37 cellular contexts compared by ENCODE assay signal in genomic region chr7:33400214-33400538, GRCh38.
"Had no signal": no experiment of that assay in that cellular context is flagged by ENCODE, and none has a peak within 500 bp of the region (broad histone marks: within the 10 kb centered on the region; RNA-seq: fewer than 3 reads in every experiment).

No MANE protein-coding gene starts in this region.

- FAIRE-seq: colon had no signal

- H3K9me3 ChIP-seq: Peyer's patch, SJSA1 had no signal

- ATAC-seq: activated CD8-positive, alpha-beta T cell treated with anti-CD3 and anti-CD28 coated beads for 36 hours; activated T-cell treated with anti-CD3 and anti-CD28 coated beads, Interleukin-2, amount 50 U/mL, for 72 hours; activated T-helper 17 cell treated with anti-CD3 and anti-CD28 coated beads, Interleukin-2, amount 50 U/mL, for 72 hours; PC-3 had no signal

- H3K36me3 ChIP-seq: brain microvascular endothelial cell, MG63, Peyer's patch, SJSA1 had no signal

- H3K27ac ChIP-seq: brain microvascular endothelial cell, Peyer's patch, SJSA1, VCaP had no signal

- DNase-seq: activated B cell treated with CpG ODN at 0.5 μM for 24 hours; activated CD4-positive, alpha-beta T cell treated with anti-CD3 and anti-CD28 coated beads, Interleukin-2, amount 10 ng/mL, durations not matched to agents 24 days and 14 days; activated CD4-positive, alpha-beta T cell treated with anti-CD3 and anti-CD28 coated beads, Interleukin-2, amount 50 U/mL, for 4 hours; activated CD8-positive, alpha-beta T cell treated with anti-CD3 and anti-CD28 coated beads for 36 hours; activated effector memory CD4-positive, alpha-beta T cell treated with anti-CD3 and anti-CD28 coated beads, Interleukin-2, amount 50 U/mL, for 16 hours; activated naive CD4-positive, alpha-beta T cell; activated naive CD4-positive, alpha-beta T cell treated with anti-CD3 and anti-CD28 coated beads, Interleukin-2, amount 50 U/mL, for 16 hours; activated naive CD8-positive, alpha-beta T cell treated with anti-CD3 and anti-CD28 coated beads for 36 hours; activated T-cell treated with anti-CD3 and anti-CD28 coated beads, Interleukin-2, amount 50 U/mL, for 1 hour; activated T-cell treated with anti-CD3 and anti-CD28 coated beads, Interleukin-2, amount 50 U/mL, for 72 hours; amniotic stem cell; aorta; brain microvascular endothelial cell; central memory CD4-positive, alpha-beta T cell; Kasumi-1; KBM-7; MG63; NCI-H1048; NCI-H1417 treated with DMSO at 0.1 percent for 48 hours; NCI-H187; NCI-H2081; NCI-H2227 treated with DMSO at 0.1 percent for 48 hours; NCI-H446; NCI-H69; NK-92 treated with Interleukin-12 subunit alpha and Interleukin-12 subunit beta, amount 100 ng/mL, for 24 hours; PC-3; Peyer's patch; RPMI8226; SHP77 treated with DMSO at 0.1 percent for 48 hours; SW 1271; T-helper 1 cell; T-helper 2 cell; T-helper 9 cell had no signal

- H3K4me3 ChIP-seq: MG63, Peyer's patch, SJSA1 had no signal

- H3K4me1 ChIP-seq: Peyer's patch, SJSA1 had no signal

- H3K27me3 ChIP-seq: brain microvascular endothelial cell, MG63, Peyer's patch, SJSA1 had no signal
